Comparison of ENCODE assay signal across 17 cellular contexts in the genomic region with DNA sequence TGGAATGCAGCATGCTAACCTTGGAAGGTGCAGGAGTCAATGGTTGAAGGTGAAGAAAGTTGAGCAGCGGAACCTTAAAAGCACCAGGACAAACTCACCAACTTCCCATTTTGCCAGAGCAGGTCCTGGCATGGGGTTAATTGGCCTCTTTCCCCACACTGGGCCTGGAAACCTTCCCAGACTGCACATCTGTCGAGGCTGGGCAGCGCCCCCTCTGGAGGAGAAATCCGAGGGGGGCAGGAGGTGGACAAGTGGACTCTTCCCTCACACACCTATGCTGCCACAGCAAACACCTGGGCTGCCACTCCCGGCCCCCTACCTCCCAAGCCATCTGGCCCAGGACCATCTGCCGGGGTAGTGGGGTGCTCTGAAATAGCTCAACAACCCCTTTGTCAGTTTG.
DNase-seq lines count a peak whose midpoint lies in the region; ATAC-seq and TF ChIP-seq lines count a peak whose summit lies in the region.
"Had no signal": no experiment of that assay in that cellular context is flagged by ENCODE, and none has a peak within 500 bp of the region (broad histone marks: within the 10 kb centered on the region; RNA-seq: fewer than 3 reads in every experiment).

No MANE protein-coding gene starts in this region.

- no peak overlapping the region for H3K27ac Mint-ChIP-seq in MCF 10A (ENCODE audit: low read depth, unreplicated experiment)
- H3K27ac Mint-ChIP-seq in WTC11 = no peak overlapping the region
- no peak overlapping the region for H3K27ac Mint-ChIP-seq in activated naive CD4-positive, alpha-beta T cell treated with anti-CD3 and anti-CD28 coated beads for 36 hours
- H3K27ac Mint-ChIP-seq: CD14-positive monocyte had no signal

- H4K20me1 ChIP-seq in MM.1S (ENCODE audit: insufficient read depth, low read length) = no peaks in the 10 kb centered on the region

- no peak overlapping the region for H3K4me2 ChIP-seq in MM.1S (ENCODE audit: low read depth, low read length)

- H3K9ac ChIP-seq in MM.1S (ENCODE audit: low read length) = no peak overlapping the region

- H3F3A ChIP-seq in MM.1S (ENCODE audit: insufficient read depth, low read length) = no peaks in the 10 kb centered on the region

- no peaks in the 10 kb centered on the region for H3K9me2 ChIP-seq in MM.1S (replicated peaks; ENCODE audit: insufficient read depth, low read length)

- H3K4me1 ChIP-seq in breast epithelium = no peaks in the 10 kb centered on the region
- H3K4me1 ChIP-seq in MM.1S (ENCODE audit: low read length) = no peaks in the 10 kb centered on the region
- H3K4me1 ChIP-seq: Peyer's patch had no signal

- no peaks in the 10 kb centered on the region for H3K36me3 Mint-ChIP-seq in MCF 10A (ENCODE audit: insufficient read depth, unreplicated experiment)
- no peaks in the 10 kb centered on the region for H3K36me3 Mint-ChIP-seq in WTC11
- H3K36me3 Mint-ChIP-seq in activated naive CD4-positive, alpha-beta T cell treated with anti-CD3 and anti-CD28 coated beads for 36 hours (ENCODE audit: low read depth) = no peaks in the 10 kb centered on the region
- H3K36me3 Mint-ChIP-seq: CD14-positive monocyte had no signal

- H3K27me3 Mint-ChIP-seq in MCF 10A (ENCODE audit: insufficient read depth, unreplicated experiment) (no peaks in the 10 kb centered on the region), WTC11 (ENCODE audit: low read depth) (no peaks in the 10 kb centered on the region)
- H3K27me3 Mint-ChIP-seq in activated naive CD4-positive, alpha-beta T cell treated with anti-CD3 and anti-CD28 coated beads for 36 hours (ENCODE audit: low read depth) = no peaks in the 10 kb centered on the region

- H3K9me3 ChIP-seq in breast epithelium (no peaks in the 10 kb centered on the region), WERI-Rb-1 (ENCODE audit: severe bottlenecking) (no peaks in the 10 kb centered on the region), MM.1S (replicated peaks; ENCODE audit: insufficient read depth, low read length) (no peaks in the 10 kb centered on the region)
- H3K9me3 ChIP-seq: Peyer's patch had no signal

- intact Hi-C loops in MCF 10A (cut with micrococcal nuclease) = no loop called here
- intact Hi-C loops in breast epithelium (cut with DNase I; ENCODE audit: low total_unique reads) = no loop called here
- intact Hi-C loops in head of caudate nucleus (cut with DNase I) = no loop called here
- intact Hi-C loops in activated naive CD4-positive, alpha-beta T cell treated with anti-CD3 and anti-CD28 coated beads for 36 hours (cut with micrococcal nuclease) = no loop called here

- no peak for ATAC-seq in WTC11
- ATAC-seq: K562, SK-N-SH treated with all-trans-retinoic acid at 6 μM for 48 hours had no signal

- no peak overlapping the region for H3K27ac ChIP-seq in breast epithelium
- H3K27ac ChIP-seq in WERI-Rb-1 = no peak overlapping the region
- H3K27ac ChIP-seq in MM.1S (ENCODE audit: low read length) = no peak overlapping the region
- H3K27ac ChIP-seq: Peyer's patch had no signal

- H3K36me3 ChIP-seq in breast epithelium (no peaks in the 10 kb centered on the region), WERI-Rb-1 (no peaks in the 10 kb centered on the region), MM.1S (replicated peaks; ENCODE audit: insufficient read depth, low read length) (no peaks in the 10 kb centered on the region)
- H3K36me3 ChIP-seq: Peyer's patch had no signal

- no peak for TF ChIP-seq CTCF in MCF 10A (IDR thresholded peaks at IDR 0.05; ENCODE audit: unreplicated experiment)
- no peak for TF ChIP-seq CTCF in breast epithelium (IDR thresholded peaks at IDR 0.05)
- no peak for TF ChIP-seq CTCF in WTC11 (IDR thresholded peaks at IDR 0.05)
- no peak for TF ChIP-seq CTCF in WERI-Rb-1 (IDR thresholded peaks at IDR 0.05; ENCODE audit: low read depth, low read length)
- TF ChIP-seq CTCF in MM.1S (IDR thresholded peaks at IDR 0.05; ENCODE audit: low read length) = no peak

- peak; percentile 1 for DNase-seq in MCF 10A (ENCODE audit: unreplicated experiment)
- no peak for DNase-seq in breast epithelium (ENCODE audit: low spot score in 2 of 2)
- DNase-seq in WTC11 (ENCODE audit: low spot score) = peak; percentile 29
- peak in 32 of 42 donors; percentile 4 to 79 (median 40) for DNase-seq in head of caudate nucleus
- no peak for DNase-seq in WERI-Rb-1
- no peak for DNase-seq in activated naive CD4-positive, alpha-beta T cell treated with anti-CD3 and anti-CD28 coated beads for 36 hours
- no peak for DNase-seq in dedifferentiated amniotic fluid mesenchymal stem cell (ENCODE audit: extremely low spot score)
- DNase-seq in MM.1S = no peak
- DNase-seq: COR-L47, NCI-H1105 treated with DMSO at 0.1 percent for 48 hours, NCI-H1930, NCI-H774, Peyer's patch, SHP77 had no signal

- no TSS peak for BruUV-seq in MCF 10A (replicated peaks; lab: Mats Ljungman, UMichigan)

- H3K79me2 ChIP-seq in MM.1S (ENCODE audit: low read length) = no peaks in the 10 kb centered on the region

- H3K27me3 ChIP-seq in breast epithelium (no peaks in the 10 kb centered on the region), WERI-Rb-1 (ENCODE audit: insufficient read depth, low read depth, severe bottlenecking) (no peaks in the 10 kb centered on the region), MM.1S (replicated peaks; ENCODE audit: insufficient read depth, low read length) (no peaks in the 10 kb centered on the region)
- H3K27me3 ChIP-seq: Peyer's patch had no signal

- TF ChIP-seq POLR2A in breast epithelium (IDR thresholded peaks at IDR 0.05) = no peak

- CTCF ChIA-PET in MCF 10A (lab: Yijun Ruan, JAX) = no interaction called here
- CTCF ChIA-PET in WTC11 (lab: Charles Lee) = no interaction called here
- CTCF ChIA-PET in activated naive CD4-positive, alpha-beta T cell treated with anti-CD3 and anti-CD28 coated beads for 36 hours (lab: Charles Lee) = no interaction called here

- H3K9me3 Mint-ChIP-seq in MCF 10A (ENCODE audit: unreplicated experiment) (no peaks in the 10 kb centered on the region), WTC11 (0 out of 2 replicates have a peak, but pooled peaks cover 5% of the 10 kb centered on the region)
- no peaks in the 10 kb centered on the region for H3K9me3 Mint-ChIP-seq in activated naive CD4-positive, alpha-beta T cell treated with anti-CD3 and anti-CD28 coated beads for 36 hours

- H3K4me3 Mint-ChIP-seq in MCF 10A (ENCODE audit: unreplicated experiment) (no peak overlapping the region), WTC11 (no peak overlapping the region)
- H3K4me3 Mint-ChIP-seq in activated naive CD4-positive, alpha-beta T cell treated with anti-CD3 and anti-CD28 coated beads for 36 hours = no peak overlapping the region
- H3K4me3 Mint-ChIP-seq: CD14-positive monocyte had no signal

- H2AFZ ChIP-seq in MM.1S (ENCODE audit: low read length) = no peak overlapping the region

- POLR2A ChIA-PET in MCF 10A (lab: Yijun Ruan, JAX) (no interaction called here), WTC11 (lab: Charles Lee) (no interaction called here)

- H3K4me1 Mint-ChIP-seq in MCF 10A (ENCODE audit: insufficient read depth, unreplicated experiment) = peaks cover 6% of the 10 kb centered on the region
- no peaks in the 10 kb centered on the region for H3K4me1 Mint-ChIP-seq in WTC11
- H3K4me1 Mint-ChIP-seq in activated naive CD4-positive, alpha-beta T cell treated with anti-CD3 and anti-CD28 coated beads for 36 hours (ENCODE audit: low read depth) = no peaks in the 10 kb centered on the region
- H3K4me1 Mint-ChIP-seq: CD14-positive monocyte had no signal

- H3K4me3 ChIP-seq in breast epithelium (no peak overlapping the region), WERI-Rb-1 (ENCODE audit: low read depth, low read length) (no peak overlapping the region), MM.1S (ENCODE audit: low read length) (no peak overlapping the region)
- H3K4me3 ChIP-seq: K562, Peyer's patch had no signal

TF ChIP-seq in WTC11, 78 proteins besides CTCF, POLR2A, EP300 and RAD21:
- TF ChIP-seq CREM (CRISPR knock-in tag; IDR thresholded peaks at IDR 0.05) = no peak
- no peak for TF ChIP-seq SOX15 (CRISPR knock-in tag; IDR thresholded peaks at IDR 0.05)

Comparison
In these comparisons a context has a peak if more than half of its experiments do, and no peak if none do; other contexts are left out.
1. DNase-seq: peak in MCF 10A (single experiment), WTC11 (single experiment) and head of caudate nucleus (32 of 42); none in breast epithelium (0 of 2), WERI-Rb-1 (single experiment), activated naive CD4-positive, alpha-beta T cell treated with anti-CD3 and anti-CD28 coated beads for 36 hours (single experiment), dedifferentiated amniotic fluid mesenchymal stem cell (single experiment) and MM.1S (single experiment).